Comparison of ENCODE assay signal across 1 cellular context in the genomic region with DNA sequence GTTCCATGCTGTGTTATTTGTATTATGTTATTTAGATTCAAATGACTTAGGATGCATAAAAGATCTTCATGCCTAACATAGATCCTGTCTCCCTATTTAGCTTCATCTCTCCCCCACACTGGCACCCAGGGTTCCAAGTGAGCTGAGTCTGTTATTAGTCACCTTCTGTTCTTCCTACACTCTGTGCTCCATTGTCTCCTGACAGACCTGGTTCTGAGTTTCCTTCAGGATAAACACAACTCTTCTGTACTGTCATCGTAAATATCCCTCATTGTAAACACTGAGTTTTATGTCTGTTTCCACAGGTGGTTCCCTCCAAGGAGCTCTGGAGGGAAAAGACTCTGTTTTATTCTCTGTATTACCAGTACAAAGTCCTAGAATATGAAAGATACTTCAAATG.
TF ChIP-seq lines count a peak whose summit lies in the region.

No MANE protein-coding gene starts in this region.

TF ChIP-seq in IMR-90, 13 proteins besides CTCF, POLR2A, EP300 and RAD21:
- TF ChIP-seq MAFK (IDR thresholded peaks at IDR 0.05; ENCODE audit: low read depth, low read length), result no peak
- TF ChIP-seq CHD1 (IDR thresholded peaks at IDR 0.05; ENCODE audit: low read depth, low read length), result no peak
- TF ChIP-seq MXI1 (IDR thresholded peaks at IDR 0.05; ENCODE audit: borderline replicate concordance, low read depth, low read length), result no peak
- TF ChIP-seq RCOR1 (IDR thresholded peaks at IDR 0.05; ENCODE audit: insufficient replicate concordance, low read length), result no peak
